ENCODE assay signal across 1 cellular context in the genomic region with DNA sequence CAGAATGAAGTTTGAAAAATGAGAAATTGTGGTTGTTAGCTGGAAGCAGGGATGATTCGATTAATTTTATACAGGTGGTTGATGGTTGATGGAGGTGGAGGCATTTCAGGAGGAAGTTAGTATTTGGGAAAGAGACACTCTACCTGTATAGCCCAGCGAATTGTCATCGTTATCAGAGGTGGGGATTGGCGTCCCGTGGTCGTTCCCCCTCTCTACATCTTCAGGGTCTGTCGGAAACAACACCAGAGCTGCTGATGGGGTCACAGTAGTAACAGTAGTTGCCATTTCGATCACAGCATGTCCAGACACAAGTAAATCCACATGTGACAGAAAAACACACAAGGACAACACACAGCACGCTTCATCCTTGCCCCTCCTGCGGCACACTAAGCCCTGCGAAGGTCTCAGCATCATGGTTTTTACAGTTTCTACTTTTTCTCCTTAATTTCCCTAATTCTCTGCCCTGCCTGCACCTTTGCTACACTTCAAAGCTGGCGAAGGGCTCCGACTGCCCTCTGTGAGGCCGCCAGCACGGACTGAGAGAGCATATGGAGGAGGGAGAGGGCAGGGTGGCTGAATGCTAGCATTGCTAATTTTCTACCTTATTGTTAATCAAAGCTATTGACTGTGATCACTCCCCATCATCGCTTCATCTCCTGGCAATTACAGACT.
TF ChIP-seq lines count a peak whose summit lies in the region.

No MANE protein-coding gene starts in this region.

TF ChIP-seq in H1, 55 proteins besides CTCF, POLR2A, EP300 and RAD21 (continued from another document):
- no peak for TF ChIP-seq CHD1 (IDR thresholded peaks at IDR 0.05; ENCODE audit: low read depth, low read length)
- TF ChIP-seq HDAC2 (IDR thresholded peaks at IDR 0.05; ENCODE audit: borderline replicate concordance in 1 of 2, low read depth in 2 of 2, low read length in 2 of 2) = no peak
- TF ChIP-seq, protein P1, sequence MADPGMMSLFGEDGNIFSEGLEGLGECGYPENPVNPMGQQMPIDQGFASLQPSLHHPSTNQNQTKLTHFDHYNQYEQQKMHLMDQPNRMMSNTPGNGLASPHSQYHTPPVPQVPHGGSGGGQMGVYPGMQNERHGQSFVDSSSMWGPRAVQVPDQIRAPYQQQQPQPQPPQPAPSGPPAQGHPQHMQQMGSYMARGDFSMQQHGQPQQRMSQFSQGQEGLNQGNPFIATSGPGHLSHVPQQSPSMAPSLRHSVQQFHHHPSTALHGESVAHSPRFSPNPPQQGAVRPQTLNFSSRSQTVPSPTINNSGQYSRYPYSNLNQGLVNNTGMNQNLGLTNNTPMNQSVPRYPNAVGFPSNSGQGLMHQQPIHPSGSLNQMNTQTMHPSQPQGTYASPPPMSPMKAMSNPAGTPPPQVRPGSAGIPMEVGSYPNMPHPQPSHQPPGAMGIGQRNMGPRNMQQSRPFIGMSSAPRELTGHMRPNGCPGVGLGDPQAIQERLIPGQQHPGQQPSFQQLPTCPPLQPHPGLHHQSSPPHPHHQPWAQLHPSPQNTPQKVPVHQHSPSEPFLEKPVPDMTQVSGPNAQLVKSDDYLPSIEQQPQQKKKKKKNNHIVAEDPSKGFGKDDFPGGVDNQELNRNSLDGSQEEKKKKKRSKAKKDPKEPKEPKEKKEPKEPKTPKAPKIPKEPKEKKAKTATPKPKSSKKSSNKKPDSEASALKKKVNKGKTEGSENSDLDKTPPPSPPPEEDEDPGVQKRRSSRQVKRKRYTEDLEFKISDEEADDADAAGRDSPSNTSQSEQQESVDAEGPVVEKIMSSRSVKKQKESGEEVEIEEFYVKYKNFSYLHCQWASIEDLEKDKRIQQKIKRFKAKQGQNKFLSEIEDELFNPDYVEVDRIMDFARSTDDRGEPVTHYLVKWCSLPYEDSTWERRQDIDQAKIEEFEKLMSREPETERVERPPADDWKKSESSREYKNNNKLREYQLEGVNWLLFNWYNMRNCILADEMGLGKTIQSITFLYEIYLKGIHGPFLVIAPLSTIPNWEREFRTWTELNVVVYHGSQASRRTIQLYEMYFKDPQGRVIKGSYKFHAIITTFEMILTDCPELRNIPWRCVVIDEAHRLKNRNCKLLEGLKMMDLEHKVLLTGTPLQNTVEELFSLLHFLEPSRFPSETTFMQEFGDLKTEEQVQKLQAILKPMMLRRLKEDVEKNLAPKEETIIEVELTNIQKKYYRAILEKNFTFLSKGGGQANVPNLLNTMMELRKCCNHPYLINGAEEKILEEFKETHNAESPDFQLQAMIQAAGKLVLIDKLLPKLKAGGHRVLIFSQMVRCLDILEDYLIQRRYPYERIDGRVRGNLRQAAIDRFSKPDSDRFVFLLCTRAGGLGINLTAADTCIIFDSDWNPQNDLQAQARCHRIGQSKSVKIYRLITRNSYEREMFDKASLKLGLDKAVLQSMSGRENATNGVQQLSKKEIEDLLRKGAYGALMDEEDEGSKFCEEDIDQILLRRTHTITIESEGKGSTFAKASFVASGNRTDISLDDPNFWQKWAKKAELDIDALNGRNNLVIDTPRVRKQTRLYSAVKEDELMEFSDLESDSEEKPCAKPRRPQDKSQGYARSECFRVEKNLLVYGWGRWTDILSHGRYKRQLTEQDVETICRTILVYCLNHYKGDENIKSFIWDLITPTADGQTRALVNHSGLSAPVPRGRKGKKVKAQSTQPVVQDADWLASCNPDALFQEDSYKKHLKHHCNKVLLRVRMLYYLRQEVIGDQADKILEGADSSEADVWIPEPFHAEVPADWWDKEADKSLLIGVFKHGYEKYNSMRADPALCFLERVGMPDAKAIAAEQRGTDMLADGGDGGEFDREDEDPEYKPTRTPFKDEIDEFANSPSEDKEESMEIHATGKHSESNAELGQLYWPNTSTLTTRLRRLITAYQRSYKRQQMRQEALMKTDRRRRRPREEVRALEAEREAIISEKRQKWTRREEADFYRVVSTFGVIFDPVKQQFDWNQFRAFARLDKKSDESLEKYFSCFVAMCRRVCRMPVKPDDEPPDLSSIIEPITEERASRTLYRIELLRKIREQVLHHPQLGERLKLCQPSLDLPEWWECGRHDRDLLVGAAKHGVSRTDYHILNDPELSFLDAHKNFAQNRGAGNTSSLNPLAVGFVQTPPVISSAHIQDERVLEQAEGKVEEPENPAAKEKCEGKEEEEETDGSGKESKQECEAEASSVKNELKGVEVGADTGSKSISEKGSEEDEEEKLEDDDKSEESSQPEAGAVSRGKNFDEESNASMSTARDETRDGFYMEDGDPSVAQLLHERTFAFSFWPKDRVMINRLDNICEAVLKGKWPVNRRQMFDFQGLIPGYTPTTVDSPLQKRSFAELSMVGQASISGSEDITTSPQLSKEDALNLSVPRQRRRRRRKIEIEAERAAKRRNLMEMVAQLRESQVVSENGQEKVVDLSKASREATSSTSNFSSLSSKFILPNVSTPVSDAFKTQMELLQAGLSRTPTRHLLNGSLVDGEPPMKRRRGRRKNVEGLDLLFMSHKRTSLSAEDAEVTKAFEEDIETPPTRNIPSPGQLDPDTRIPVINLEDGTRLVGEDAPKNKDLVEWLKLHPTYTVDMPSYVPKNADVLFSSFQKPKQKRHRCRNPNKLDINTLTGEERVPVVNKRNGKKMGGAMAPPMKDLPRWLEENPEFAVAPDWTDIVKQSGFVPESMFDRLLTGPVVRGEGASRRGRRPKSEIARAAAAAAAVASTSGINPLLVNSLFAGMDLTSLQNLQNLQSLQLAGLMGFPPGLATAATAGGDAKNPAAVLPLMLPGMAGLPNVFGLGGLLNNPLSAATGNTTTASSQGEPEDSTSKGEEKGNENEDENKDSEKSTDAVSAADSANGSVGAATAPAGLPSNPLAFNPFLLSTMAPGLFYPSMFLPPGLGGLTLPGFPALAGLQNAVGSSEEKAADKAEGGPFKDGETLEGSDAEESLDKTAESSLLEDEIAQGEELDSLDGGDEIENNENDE (IDR thresholded peaks at IDR 0.05; ENCODE audit: insufficient replicate concordance, low read length) = no peak
- no peak for TF ChIP-seq JUND (IDR thresholded peaks at IDR 0.05; ENCODE audit: low read length)
- no peak for TF ChIP-seq KDM5A (IDR thresholded peaks at IDR 0.05; ENCODE audit: low read length)
- no peak for TF ChIP-seq CHD2 (IDR thresholded peaks at IDR 0.05; ENCODE audit: low read length)
- TF ChIP-seq TCF12 (IDR thresholded peaks at IDR 0.05; ENCODE audit: low read depth, low read length) = no peak
- TF ChIP-seq RFX5 (IDR thresholded peaks at IDR 0.05; ENCODE audit: borderline replicate concordance, low read depth, low read length) = no peak
- no peak for TF ChIP-seq SUZ12 (IDR thresholded peaks at IDR 0.05; ENCODE audit: low read length)
- TF ChIP-seq SP1 (IDR thresholded peaks at IDR 0.05; ENCODE audit: low read depth, low read length) = no peak
- TF ChIP-seq, protein P2, sequence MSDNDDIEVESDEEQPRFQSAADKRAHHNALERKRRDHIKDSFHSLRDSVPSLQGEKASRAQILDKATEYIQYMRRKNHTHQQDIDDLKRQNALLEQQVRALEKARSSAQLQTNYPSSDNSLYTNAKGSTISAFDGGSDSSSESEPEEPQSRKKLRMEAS (IDR thresholded peaks at IDR 0.05) = no peak
- TF ChIP-seq ZNF274 (IDR thresholded peaks at IDR 0.05; ENCODE audit: borderline replicate concordance, extremely low read depth, low read length) = no peak
- no peak for TF ChIP-seq GABPA (IDR thresholded peaks at IDR 0.05; ENCODE audit: borderline replicate concordance, insufficient read depth, low read length)
- no peak for TF ChIP-seq RNF2 (IDR thresholded peaks at IDR 0.05; ENCODE audit: borderline replicate concordance, low read depth, low read length, missing control alignments, poor library complexity, severe bottlenecking)
- TF ChIP-seq RXRA (IDR thresholded peaks at IDR 0.05; ENCODE audit: insufficient read depth, low read depth, low read length) = no peak
